ENCODE assay signal across 8 cellular contexts in genomic region chr1:149712154-149713017, GRCh38.
A peak's percentile ranks its signal among the peaks of the same experiment; 100 is the strongest.
DNase-seq lines count a peak whose midpoint lies in the region; ATAC-seq, FAIRE-seq and TF ChIP-seq lines count a peak whose summit lies in the region.
"Not testable (repeated sequence)": the region's sequence is repeated elsewhere in the genome, so short reads cannot be mapped to it uniquely, and the experiment has no call there.

No MANE protein-coding gene starts in this region.

- FAIRE-seq in pancreas (lab: Jason Lieb, UNC), result not testable (repeated sequence)

- not testable (repeated sequence) for H3K36me3 ChIP-seq in MG63, pancreas

- 47 to 51% methylated on average over 26 to 27 of the region's 34 CpGs for WGBS in pancreas, 2 donors

- not testable (repeated sequence) for H3K4me1 ChIP-seq in pancreas

- not testable (repeated sequence) for H3K9me3 ChIP-seq in MG63; iPS-18c (ENCODE audit: control insufficient read depth, insufficient read depth, low read length); pancreas

- intact Hi-C loops in pancreas (cut with DNase I), result not testable (repeated sequence)

- ATAC-seq in pancreas, result peak; percentile 32 to 65 (median 46)
- not testable (repeated sequence) for ATAC-seq in stimulated activated naive CD8-positive, alpha-beta T cell treated with anti-CD3 and anti-CD28 coated beads, Interleukin-15, Interleukin-2, amounts not matched to agents 100 U/mL and 50 U/mL, for 24 hours

- not testable (repeated sequence) for TF ChIP-seq CTCF in pancreas (IDR thresholded peaks at IDR 0.05)

- not testable (repeated sequence) for H3K27ac ChIP-seq in pancreas

- DNase-seq in DMS 273 treated with DMSO at 0.1 percent for 48 hours (lab: John Stamatoyannopoulos, UW) (peak; percentile 4), MG63 (peak; percentile 23), SHP77 treated with DMSO at 0.1 percent for 48 hours (lab: John Stamatoyannopoulos, UW) (peak; percentile 88), ecto neural progenitor cell (ENCODE audit: low spot score) (peak; percentile 66), pancreas (peak in 3 of 6 donors; percentile 4 to 55 (median 24))
- DNase-seq in activated T-cell treated with anti-CD3 and anti-CD28 coated beads, Interleukin-2, amount 50 U/mL, for 48 hours, result peak; percentile 69 to 71
- peak; percentile 34 for DNase-seq in stimulated activated naive CD8-positive, alpha-beta T cell treated with anti-CD3 and anti-CD28 coated beads, Interleukin-15, Interleukin-2, amounts not matched to agents 100 U/mL and 50 U/mL, for 24 hours

- H3K27me3 ChIP-seq in MG63, pancreas: not testable (repeated sequence)

- 0 out of 2 replicates have a peak overlapping the region, but pooled peaks have one; percentile 23 for H3K4me3 ChIP-seq in MG63
- H3K4me3 ChIP-seq in iPS-18c (ENCODE audit: insufficient read depth, low read depth, low read length), result peak overlapping the region; percentile 47; the same call in 1 of the 2 replicates
- H3K4me3 ChIP-seq in pancreas, result not testable (repeated sequence)
